Comparison of ENCODE assay signal across 5 cellular contexts in genomic region chr19:35474594-35474993, GRCh38. TPM values are rescaled to one million over a fixed set of nuclear protein-coding genes. Genes with fewer than 3 reads are reported as not detected.
"Had no signal": no experiment of that assay in that cellular context is flagged by ENCODE, and none has a peak within 500 bp of the region (broad histone marks: within the 10 kb centered on the region; RNA-seq: fewer than 3 reads in every experiment).

No MANE protein-coding gene starts in this region.

RNA-seq across cellular contexts. Expression of gene KRTDAP, which starts 15.7 kb away (rescaled TPM):
- total RNA-seq: HT-29, HT1080, IMR-90 had no signal
- polyA plus RNA-seq: IgD-negative memory B cell, IMR-90 had no signal

RNA-seq across cellular contexts. Expression of gene FFAR2, which starts 26.5 kb away (rescaled TPM):
- total RNA-seq: HepG2, HT1080, IMR-90 had no signal
- polyA plus RNA-seq: IgD-negative memory B cell, IMR-90 had no signal

RNA-seq across cellular contexts. Expression of gene SBSN, which starts 53.5 kb away (rescaled TPM):
- total RNA-seq: HepG2, HT-29 had no signal
- polyA plus RNA-seq: HepG2, IgD-negative memory B cell had no signal

RNA-seq across cellular contexts. Expression of gene GAPDHS, which starts 58.7 kb away (rescaled TPM):
- total RNA-seq: HepG2, HT-29, HT1080, IMR-90 had no signal
- polyA plus RNA-seq: HepG2, IgD-negative memory B cell, IMR-90 had no signal
